ENCODE assay signal across 8 cellular contexts in the genomic region with DNA sequence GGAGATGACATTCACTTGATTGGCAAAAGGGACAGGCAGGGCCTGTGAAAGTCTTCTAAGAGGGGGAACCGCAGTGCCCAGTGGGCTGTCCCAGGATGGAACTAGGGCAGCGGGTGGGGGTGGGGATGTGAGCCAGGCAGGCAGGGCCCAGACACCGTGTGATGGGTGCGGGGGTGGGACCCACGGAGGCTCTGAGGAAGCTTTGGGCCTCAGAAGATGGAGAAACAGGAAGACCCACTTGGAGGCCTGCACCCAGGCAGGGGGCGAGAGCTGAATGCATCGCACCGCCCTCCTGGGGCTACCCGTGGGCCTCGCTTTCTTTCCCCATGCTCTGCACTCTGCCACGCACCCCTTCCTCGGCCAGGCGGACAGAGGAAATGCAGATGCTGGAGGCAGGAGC. TPM values are rescaled to one million over a fixed set of nuclear protein-coding genes. Genes with fewer than 3 reads are reported as not detected.
DNase-seq lines count a peak whose midpoint lies in the region; ATAC-seq and TF ChIP-seq lines count a peak whose summit lies in the region.

No MANE protein-coding gene starts in this region.

- no peak overlapping the region for H2AFZ ChIP-seq in smooth muscle cell (ENCODE audit: low read depth)

- no peaks in the 10 kb centered on the region for H3K79me2 ChIP-seq in smooth muscle cell (ENCODE audit: low read depth)

- peak overlapping the region; percentile 72 to 79 (median 78) for H3K27ac ChIP-seq in esophagus muscularis mucosa (replicated peaks in 1 of 4)
- H3K27ac ChIP-seq in smooth muscle cell (ENCODE audit: low read depth), result no peak overlapping the region

- intact Hi-C loops in esophagus muscularis mucosa (cut with DNase I), result loop anchor here (2.0 kb wide), 1 partner anchor 228 kb away; no protein-coding TSS in a partner anchor

- TF ChIP-seq CTCF in esophagus muscularis mucosa (IDR thresholded peaks at IDR 0.05), result no peak
- TF ChIP-seq CTCF in smooth muscle cell (IDR thresholded peaks at IDR 0.05; ENCODE audit: borderline replicate concordance, insufficient read depth, poor library complexity, severe bottlenecking), result no peak

- no peak for TF ChIP-seq POLR2A in esophagus muscularis mucosa (IDR thresholded peaks at IDR 0.05; ENCODE audit: low read depth)

- no peaks in the 10 kb centered on the region for H3F3A ChIP-seq in smooth muscle cell (ENCODE audit: low read depth)

- no peak overlapping the region for H3K9ac ChIP-seq in smooth muscle cell (ENCODE audit: low read depth)

- ATAC-seq in GM18511 (IDR thresholded peaks at IDR 0.05; ENCODE audit: unreplicated experiment), result peak; percentile 6
- ATAC-seq in HG03175 (IDR thresholded peaks at IDR 0.05; ENCODE audit: unreplicated experiment), result no peak
- ATAC-seq in HG02571 (IDR thresholded peaks at IDR 0.05; ENCODE audit: unreplicated experiment), result no peak

- peaks cover 14 to 20% (median 16%) of the 10 kb centered on the region in 4 donors for H3K4me1 ChIP-seq in esophagus muscularis mucosa
- peaks cover 3% of the 10 kb centered on the region for H3K4me1 ChIP-seq in smooth muscle cell (ENCODE audit: low read depth)

- H3K36me3 ChIP-seq in esophagus muscularis mucosa, result no peaks in the 10 kb centered on the region
- no peaks in the 10 kb centered on the region for H3K36me3 ChIP-seq in smooth muscle cell (ENCODE audit: low read depth)

- TF ChIP-seq EP300 in esophagus muscularis mucosa (IDR thresholded peaks at IDR 0.05), result no peak

- DNase-seq in SIG-M5 (lab: John Stamatoyannopoulos, UW), result peak; percentile 56
- no peak for DNase-seq in esophagus muscularis mucosa (ENCODE audit: extremely low spot score)
- DNase-seq in smooth muscle cell (lab: John Stamatoyannopoulos, UW; ENCODE audit: unreplicated experiment), result no peak
- DNase-seq in RKO (ENCODE audit: low spot score), result no peak
- no peak for DNase-seq in SHP77 (lab: John Stamatoyannopoulos, UW)

- peak overlapping the region; percentile 96 for H3K4me2 ChIP-seq in smooth muscle cell

- H3K4me3 ChIP-seq in esophagus muscularis mucosa (peak overlapping the region in 3 of 4 donors; percentile 58 to 60 (median 59)), smooth muscle cell (no peak overlapping the region)

- H3K27me3 ChIP-seq in esophagus muscularis mucosa (no peaks in the 10 kb centered on the region), smooth muscle cell (ENCODE audit: low read depth) (no peaks in the 10 kb centered on the region)

- H3K9me3 ChIP-seq in esophagus muscularis mucosa (no peaks in the 10 kb centered on the region), smooth muscle cell (replicated peaks; ENCODE audit: low read depth) (no peaks in the 10 kb centered on the region)

- 69% methylated on average over 13 of the region's 13 CpGs for WGBS in esophagus muscularis mucosa
- WGBS in smooth muscle cell (ENCODE audit: low lambda C conversion rate), result 71% methylated on average over 13 of the region's 13 CpGs

- no peaks in the 10 kb centered on the region for H4K20me1 ChIP-seq in smooth muscle cell (ENCODE audit: low read depth)

RNA-seq across cellular contexts. Expression of gene ACAD9, which starts 32.9 kb away (rescaled TPM):
- total RNA-seq in esophagus muscularis mucosa (10 to 100 TPM; 25.6 to 41.6 (median 30.3) TPM), smooth muscle cell (20.7 and 24.4 TPM in 2 replicates)
- polyA plus RNA-seq in smooth muscle cell, result 24.5 and 27.7 TPM in 2 replicates
